Comparison of ENCODE assay signal across 3 cellular contexts in the genomic region with DNA sequence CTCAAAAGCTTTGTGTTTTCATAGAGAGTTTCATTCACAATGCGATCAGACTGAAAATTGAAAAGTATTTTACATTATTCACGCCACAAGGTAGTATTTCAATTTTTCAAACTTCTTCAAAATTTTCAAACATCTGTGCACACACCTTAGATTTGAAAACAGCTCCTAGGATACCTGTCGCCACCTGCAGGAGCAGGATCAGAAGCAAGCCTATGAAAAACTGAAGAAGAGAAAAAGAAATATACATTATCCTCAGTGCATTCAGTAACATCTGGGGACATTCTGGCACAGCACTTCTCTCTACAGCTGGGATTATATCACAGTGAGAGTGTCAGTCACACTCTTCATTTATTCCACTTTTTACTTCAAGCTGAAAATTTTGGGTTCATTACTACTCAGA.
TF ChIP-seq lines count a peak whose summit lies in the region.

No MANE protein-coding gene starts in this region.

TF ChIP-seq in SK-N-SH, 30 proteins besides CTCF, POLR2A, EP300 and RAD21:
- TF ChIP-seq MXI1 (IDR thresholded peaks at IDR 0.05; ENCODE audit: low read depth, low read length): no peak
- TF ChIP-seq FOXM1 (IDR thresholded peaks at IDR 0.05; ENCODE audit: low read depth): no peak
- no peak for TF ChIP-seq NRF1 (IDR thresholded peaks at IDR 0.05; ENCODE audit: low read depth, low read length)
- TF ChIP-seq, protein P1, sequence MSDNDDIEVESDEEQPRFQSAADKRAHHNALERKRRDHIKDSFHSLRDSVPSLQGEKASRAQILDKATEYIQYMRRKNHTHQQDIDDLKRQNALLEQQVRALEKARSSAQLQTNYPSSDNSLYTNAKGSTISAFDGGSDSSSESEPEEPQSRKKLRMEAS (IDR thresholded peaks at IDR 0.05; ENCODE audit: low read depth): no peak
- no peak for TF ChIP-seq GABPA (IDR thresholded peaks at IDR 0.05; ENCODE audit: low read depth)
- TF ChIP-seq FOSL2 (IDR thresholded peaks at IDR 0.05; ENCODE audit: borderline replicate concordance, low read depth): no peak
- TF ChIP-seq ELF1 (IDR thresholded peaks at IDR 0.05): no peak
- no peak for TF ChIP-seq TAF1 (IDR thresholded peaks at IDR 0.05; ENCODE audit: borderline replicate concordance, low read depth, low read length)
- no peak for TF ChIP-seq EZH2phosphoT487 (IDR thresholded peaks at IDR 0.05; ENCODE audit: borderline replicate concordance, low read depth)
- TF ChIP-seq, protein P2, sequence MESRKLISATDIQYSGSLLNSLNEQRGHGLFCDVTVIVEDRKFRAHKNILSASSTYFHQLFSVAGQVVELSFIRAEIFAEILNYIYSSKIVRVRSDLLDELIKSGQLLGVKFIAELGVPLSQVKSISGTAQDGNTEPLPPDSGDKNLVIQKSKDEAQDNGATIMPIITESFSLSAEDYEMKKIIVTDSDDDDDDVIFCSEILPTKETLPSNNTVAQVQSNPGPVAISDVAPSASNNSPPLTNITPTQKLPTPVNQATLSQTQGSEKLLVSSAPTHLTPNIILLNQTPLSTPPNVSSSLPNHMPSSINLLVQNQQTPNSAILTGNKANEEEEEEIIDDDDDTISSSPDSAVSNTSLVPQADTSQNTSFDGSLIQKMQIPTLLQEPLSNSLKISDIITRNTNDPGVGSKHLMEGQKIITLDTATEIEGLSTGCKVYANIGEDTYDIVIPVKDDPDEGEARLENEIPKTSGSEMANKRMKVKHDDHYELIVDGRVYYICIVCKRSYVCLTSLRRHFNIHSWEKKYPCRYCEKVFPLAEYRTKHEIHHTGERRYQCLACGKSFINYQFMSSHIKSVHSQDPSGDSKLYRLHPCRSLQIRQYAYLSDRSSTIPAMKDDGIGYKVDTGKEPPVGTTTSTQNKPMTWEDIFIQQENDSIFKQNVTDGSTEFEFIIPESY (IDR thresholded peaks at IDR 0.05; ENCODE audit: borderline replicate concordance, low read depth): no peak
- TF ChIP-seq RXRA (IDR thresholded peaks at IDR 0.05; ENCODE audit: borderline replicate concordance, low read depth): no peak
- no peak for TF ChIP-seq SMC3 (IDR thresholded peaks at IDR 0.05; ENCODE audit: low read depth, low read length)
- no peak for TF ChIP-seq TCF12 (IDR thresholded peaks at IDR 0.05)
- TF ChIP-seq POLR2AphosphoS5 (IDR thresholded peaks at IDR 0.05; ENCODE audit: low read depth, low read length): no peak

TF ChIP-seq in SK-N-SH treated with all-trans-retinoic acid at 6 μM for 48 hours, 23 proteins besides CTCF, POLR2A, EP300 and RAD21:
- TF ChIP-seq ISL1 (CRISPR knock-in tag; IDR thresholded peaks at IDR 0.05) (no peak), OSR1 (CRISPR knock-in tag; IDR thresholded peaks at IDR 0.05) (no peak), GLIS3 (CRISPR knock-in tag; IDR thresholded peaks at IDR 0.05) (no peak), ZNF8 (CRISPR knock-in tag; IDR thresholded peaks at IDR 0.05) (no peak), ESRRG (CRISPR knock-in tag; IDR thresholded peaks at IDR 0.05) (no peak), TCF4 (CRISPR knock-in tag; IDR thresholded peaks at IDR 0.05; ENCODE audit: borderline replicate concordance) (no peak), RARB (CRISPR knock-in tag; IDR thresholded peaks at IDR 0.05) (no peak), ZFP30 (CRISPR knock-in tag; IDR thresholded peaks at IDR 0.05) (no peak), ZNF565 (CRISPR knock-in tag; conservative IDR thresholded peaks at IDR 0.05; ENCODE audit: low read depth) (no peak), BACH2 (CRISPR knock-in tag; IDR thresholded peaks at IDR 0.05; ENCODE audit: borderline replicate concordance) (no peak), SNAI2 (CRISPR knock-in tag; IDR thresholded peaks at IDR 0.05) (no peak)
- TF ChIP-seq, protein P3, sequence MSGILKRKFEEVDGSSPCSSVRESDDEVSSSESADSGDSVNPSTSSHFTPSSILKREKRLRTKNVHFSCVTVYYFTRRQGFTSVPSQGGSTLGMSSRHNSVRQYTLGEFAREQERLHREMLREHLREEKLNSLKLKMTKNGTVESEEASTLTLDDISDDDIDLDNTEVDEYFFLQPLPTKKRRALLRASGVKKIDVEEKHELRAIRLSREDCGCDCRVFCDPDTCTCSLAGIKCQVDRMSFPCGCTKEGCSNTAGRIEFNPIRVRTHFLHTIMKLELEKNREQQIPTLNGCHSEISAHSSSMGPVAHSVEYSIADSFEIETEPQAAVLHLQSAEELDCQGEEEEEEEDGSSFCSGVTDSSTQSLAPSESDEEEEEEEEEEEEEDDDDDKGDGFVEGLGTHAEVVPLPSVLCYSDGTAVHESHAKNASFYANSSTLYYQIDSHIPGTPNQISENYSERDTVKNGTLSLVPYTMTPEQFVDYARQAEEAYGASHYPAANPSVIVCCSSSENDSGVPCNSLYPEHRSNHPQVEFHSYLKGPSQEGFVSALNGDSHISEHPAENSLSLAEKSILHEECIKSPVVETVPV (CRISPR knock-in tag; IDR thresholded peaks at IDR 0.05): no peak
- TF ChIP-seq, protein P4, sequence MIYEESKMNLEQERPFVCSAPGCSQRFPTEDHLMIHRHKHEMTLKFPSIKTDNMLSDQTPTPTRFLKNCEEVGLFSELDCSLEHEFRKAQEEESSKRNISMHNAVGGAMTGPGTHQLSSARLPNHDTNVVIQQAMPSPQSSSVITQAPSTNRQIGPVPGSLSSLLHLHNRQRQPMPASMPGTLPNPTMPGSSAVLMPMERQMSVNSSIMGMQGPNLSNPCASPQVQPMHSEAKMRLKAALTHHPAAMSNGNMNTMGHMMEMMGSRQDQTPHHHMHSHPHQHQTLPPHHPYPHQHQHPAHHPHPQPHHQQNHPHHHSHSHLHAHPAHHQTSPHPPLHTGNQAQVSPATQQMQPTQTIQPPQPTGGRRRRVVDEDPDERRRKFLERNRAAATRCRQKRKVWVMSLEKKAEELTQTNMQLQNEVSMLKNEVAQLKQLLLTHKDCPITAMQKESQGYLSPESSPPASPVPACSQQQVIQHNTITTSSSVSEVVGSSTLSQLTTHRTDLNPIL (CRISPR knock-in tag; IDR thresholded peaks at IDR 0.05; ENCODE audit: low read depth): no peak
- TF ChIP-seq, protein P5, sequence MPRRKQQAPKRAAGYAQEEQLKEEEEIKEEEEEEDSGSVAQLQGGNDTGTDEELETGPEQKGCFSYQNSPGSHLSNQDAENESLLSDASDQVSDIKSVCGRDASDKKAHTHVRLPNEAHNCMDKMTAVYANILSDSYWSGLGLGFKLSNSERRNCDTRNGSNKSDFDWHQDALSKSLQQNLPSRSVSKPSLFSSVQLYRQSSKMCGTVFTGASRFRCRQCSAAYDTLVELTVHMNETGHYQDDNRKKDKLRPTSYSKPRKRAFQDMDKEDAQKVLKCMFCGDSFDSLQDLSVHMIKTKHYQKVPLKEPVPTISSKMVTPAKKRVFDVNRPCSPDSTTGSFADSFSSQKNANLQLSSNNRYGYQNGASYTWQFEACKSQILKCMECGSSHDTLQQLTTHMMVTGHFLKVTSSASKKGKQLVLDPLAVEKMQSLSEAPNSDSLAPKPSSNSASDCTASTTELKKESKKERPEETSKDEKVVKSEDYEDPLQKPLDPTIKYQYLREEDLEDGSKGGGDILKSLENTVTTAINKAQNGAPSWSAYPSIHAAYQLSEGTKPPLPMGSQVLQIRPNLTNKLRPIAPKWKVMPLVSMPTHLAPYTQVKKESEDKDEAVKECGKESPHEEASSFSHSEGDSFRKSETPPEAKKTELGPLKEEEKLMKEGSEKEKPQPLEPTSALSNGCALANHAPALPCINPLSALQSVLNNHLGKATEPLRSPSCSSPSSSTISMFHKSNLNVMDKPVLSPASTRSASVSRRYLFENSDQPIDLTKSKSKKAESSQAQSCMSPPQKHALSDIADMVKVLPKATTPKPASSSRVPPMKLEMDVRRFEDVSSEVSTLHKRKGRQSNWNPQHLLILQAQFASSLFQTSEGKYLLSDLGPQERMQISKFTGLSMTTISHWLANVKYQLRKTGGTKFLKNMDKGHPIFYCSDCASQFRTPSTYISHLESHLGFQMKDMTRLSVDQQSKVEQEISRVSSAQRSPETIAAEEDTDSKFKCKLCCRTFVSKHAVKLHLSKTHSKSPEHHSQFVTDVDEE (CRISPR knock-in tag; IDR thresholded peaks at IDR 0.05): no peak
TF ChIP-seq in SK-N-SH treated with all-trans-retinoic acid at 6 μM for 48 hours: peak in this region for 0.

TF ChIP-seq in K562, 482 proteins besides CTCF, POLR2A, EP300 and RAD21:
- TF ChIP-seq ZSCAN29 (IDR thresholded peaks at IDR 0.05): no peak
- no peak for TF ChIP-seq NR3C1 (CRISPR knock-in tag; IDR thresholded peaks at IDR 0.05)
- TF ChIP-seq, protein P6, sequence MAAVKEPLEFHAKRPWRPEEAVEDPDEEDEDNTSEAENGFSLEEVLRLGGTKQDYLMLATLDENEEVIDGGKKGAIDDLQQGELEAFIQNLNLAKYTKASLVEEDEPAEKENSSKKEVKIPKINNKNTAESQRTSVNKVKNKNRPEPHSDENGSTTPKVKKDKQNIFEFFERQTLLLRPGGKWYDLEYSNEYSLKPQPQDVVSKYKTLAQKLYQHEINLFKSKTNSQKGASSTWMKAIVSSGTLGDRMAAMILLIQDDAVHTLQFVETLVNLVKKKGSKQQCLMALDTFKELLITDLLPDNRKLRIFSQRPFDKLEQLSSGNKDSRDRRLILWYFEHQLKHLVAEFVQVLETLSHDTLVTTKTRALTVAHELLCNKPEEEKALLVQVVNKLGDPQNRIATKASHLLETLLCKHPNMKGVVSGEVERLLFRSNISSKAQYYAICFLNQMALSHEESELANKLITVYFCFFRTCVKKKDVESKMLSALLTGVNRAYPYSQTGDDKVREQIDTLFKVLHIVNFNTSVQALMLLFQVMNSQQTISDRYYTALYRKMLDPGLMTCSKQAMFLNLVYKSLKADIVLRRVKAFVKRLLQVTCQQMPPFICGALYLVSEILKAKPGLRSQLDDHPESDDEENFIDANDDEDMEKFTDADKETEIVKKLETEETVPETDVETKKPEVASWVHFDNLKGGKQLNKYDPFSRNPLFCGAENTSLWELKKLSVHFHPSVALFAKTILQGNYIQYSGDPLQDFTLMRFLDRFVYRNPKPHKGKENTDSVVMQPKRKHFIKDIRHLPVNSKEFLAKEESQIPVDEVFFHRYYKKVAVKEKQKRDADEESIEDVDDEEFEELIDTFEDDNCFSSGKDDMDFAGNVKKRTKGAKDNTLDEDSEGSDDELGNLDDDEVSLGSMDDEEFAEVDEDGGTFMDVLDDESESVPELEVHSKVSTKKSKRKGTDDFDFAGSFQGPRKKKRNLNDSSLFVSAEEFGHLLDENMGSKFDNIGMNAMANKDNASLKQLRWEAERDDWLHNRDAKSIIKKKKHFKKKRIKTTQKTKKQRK (IDR thresholded peaks at IDR 0.05; ENCODE audit: borderline replicate concordance, low read depth, low read length): no peak
- no peak for TF ChIP-seq U2AF2 (optimal IDR thresholded peaks at IDR 0.05; ENCODE audit: low read depth, low read length)
- no peak for TF ChIP-seq LCOR (CRISPR knock-in tag; IDR thresholded peaks at IDR 0.05)
- TF ChIP-seq ZNF121 (CRISPR knock-in tag; conservative IDR thresholded peaks at IDR 0.05): no peak
- TF ChIP-seq, protein P2 (CRISPR knock-in tag; IDR thresholded peaks at IDR 0.05): no peak
- no peak for TF ChIP-seq KAT7 (CRISPR knock-in tag; IDR thresholded peaks at IDR 0.05; ENCODE audit: borderline replicate concordance)
- TF ChIP-seq SOX6 (IDR thresholded peaks at IDR 0.05): no peak
- TF ChIP-seq ZNF239 (CRISPR knock-in tag; IDR thresholded peaks at IDR 0.05): no peak
- TF ChIP-seq KHSRP (IDR thresholded peaks at IDR 0.05): no peak
- TF ChIP-seq CCNT2 (IDR thresholded peaks at IDR 0.05; ENCODE audit: borderline replicate concordance, extremely low read depth, insufficient read length, low read depth, low read length): no peak
- no peak for TF ChIP-seq CBX1 (IDR thresholded peaks at IDR 0.05; ENCODE audit: low read depth)
- no peak for TF ChIP-seq COPS2 (conservative IDR thresholded peaks at IDR 0.05)
- TF ChIP-seq POU5F1 (IDR thresholded peaks at IDR 0.05; ENCODE audit: borderline replicate concordance, low read depth, low read length, partially characterized antibody): no peak
- no peak for TF ChIP-seq ZBTB1 (CRISPR knock-in tag; IDR thresholded peaks at IDR 0.05; ENCODE audit: borderline replicate concordance, low read depth)
